17 cellular contexts compared by ENCODE assay signal in genomic region chr11:122632178-122632824, GRCh38. TPM values are rescaled to one million over a fixed set of nuclear protein-coding genes. Genes with fewer than 3 reads are reported as not detected.
A peak's percentile ranks its signal among the peaks of the same experiment; 100 is the strongest.
DNase-seq lines count a peak whose midpoint lies in the region; ATAC-seq and TF ChIP-seq lines count a peak whose summit lies in the region.
"Had no signal": no experiment of that assay in that cellular context is flagged by ENCODE, and none has a peak within 500 bp of the region (broad histone marks: within the 10 kb centered on the region; RNA-seq: fewer than 3 reads in every experiment).

No MANE protein-coding gene starts in this region.

- no peaks in the 10 kb centered on the region for H3K9me3 ChIP-seq in BLaER1 treated with 17β-estradiol and CSF1 and Interleukin-3, amounts not matched to agents 10 nM and 100 nM (replicated peaks in 1 of 11)
- H3K9me3 ChIP-seq: adrenal gland, heart left ventricle had no signal

- no peaks in the 10 kb centered on the region for H3K27me3 Mint-ChIP-seq in activated naive CD8-positive, alpha-beta T cell treated with anti-CD3 and anti-CD28 coated beads for 36 hours
- H3K27me3 Mint-ChIP-seq: activated CD4-positive, alpha-beta T cell treated with anti-CD3 and anti-CD28 coated beads, Interleukin-2, amount 10 ng/mL, durations not matched to agents 7 days and 5 days had no signal

- H3K36me3 Mint-ChIP-seq in activated naive CD8-positive, alpha-beta T cell treated with anti-CD3 and anti-CD28 coated beads for 36 hours: no peaks in the 10 kb centered on the region
- H3K36me3 Mint-ChIP-seq: natural killer cell treated with Interleukin-12 subunit alpha and Interleukin-12 subunit beta and Interleukin-15 and Interleukin-18, amount 100 ng/mL, for 72 hours had no signal

- DNase-seq in HCEC 1CT: peak; percentile 45
- no peak for DNase-seq in activated naive CD8-positive, alpha-beta T cell treated with anti-CD3 and anti-CD28 coated beads for 36 hours
- DNase-seq in mesenteric fat pad (ENCODE audit: low spot score): peak; percentile 33
- no peak for DNase-seq in HEK293T (ENCODE audit: extremely low spot score)
- DNase-seq in kidney glomerular epithelial cell (lab: John Stamatoyannopoulos, UW): no peak
- DNase-seq in AG08396 (ENCODE audit: low spot score): no peak
- DNase-seq: activated CD4-positive, alpha-beta T cell treated with anti-CD3 and anti-CD28 coated beads, Interleukin-2, amount 10 ng/mL, durations not matched to agents 7 days and 5 days; cortex of kidney; heart left ventricle; posterior cingulate gyrus; WERI-Rb-1 had no signal

- no peak overlapping the region for H3K4me3 Mint-ChIP-seq in activated naive CD8-positive, alpha-beta T cell treated with anti-CD3 and anti-CD28 coated beads for 36 hours
- H3K4me3 Mint-ChIP-seq: activated CD4-positive, alpha-beta T cell treated with anti-CD3 and anti-CD28 coated beads, Interleukin-2, amount 10 ng/mL, durations not matched to agents 7 days and 5 days; natural killer cell treated with Interleukin-12 subunit alpha and Interleukin-12 subunit beta and Interleukin-15 and Interleukin-18, amount 100 ng/mL, for 72 hours had no signal

- no peak overlapping the region for H3K4me3 ChIP-seq in BLaER1 treated with 17β-estradiol and CSF1 and Interleukin-3, amounts not matched to agents 10 nM and 100 nM
- H3K4me3 ChIP-seq: adrenal gland, heart left ventricle, K562, SK-N-MC had no signal

- CTCF ChIA-PET in HEK293T (lab: Yijun Ruan, JAX): interaction anchor here (0.6 kb wide), 1 partner anchor 123 kb away, joined by 3 read pairs; no protein-coding TSS in a partner anchor

- H4K20me1 ChIP-seq in BLaER1 treated with 17β-estradiol and CSF1 and Interleukin-3, amounts not matched to agents 10 nM and 100 nM: no peaks in the 10 kb centered on the region

- peak overlapping the region; percentile 13 to 69 (median 52); a peak in 20 of 22 replicates for H3K4me2 ChIP-seq in BLaER1 treated with 17β-estradiol and CSF1 and Interleukin-3, amounts not matched to agents 10 nM and 100 nM

- no peaks in the 10 kb centered on the region for H3K36me3 ChIP-seq in BLaER1 treated with 17β-estradiol and CSF1 and Interleukin-3, amounts not matched to agents 10 nM and 100 nM
- H3K36me3 ChIP-seq: adrenal gland, heart left ventricle, WERI-Rb-1 had no signal

- no peaks in the 10 kb centered on the region for H3K27me3 ChIP-seq in BLaER1 treated with 17β-estradiol and CSF1 and Interleukin-3, amounts not matched to agents 10 nM and 100 nM

- POLR2A ChIA-PET in HEK293T (lab: Yijun Ruan, JAX): no interaction called here

- peaks cover 9% of the 10 kb centered on the region for H3K4me1 Mint-ChIP-seq in activated naive CD8-positive, alpha-beta T cell treated with anti-CD3 and anti-CD28 coated beads for 36 hours

- ATAC-seq in GM18909 (IDR thresholded peaks at IDR 0.05; ENCODE audit: poor library complexity, unreplicated experiment): no peak
- ATAC-seq: K562; natural killer cell treated with Interleukin-12 subunit alpha and Interleukin-12 subunit beta and Interleukin-15 and Interleukin-18, amount 100 ng/mL, for 72 hours had no signal

- peaks cover 24 to 60% (median 50%) of the 10 kb centered on the region in 10 experiments for H3K4me1 ChIP-seq in BLaER1 treated with 17β-estradiol and CSF1 and Interleukin-3, amounts not matched to agents 10 nM and 100 nM
- H3K4me1 ChIP-seq: adrenal gland had no signal

- H3K9ac ChIP-seq in BLaER1 treated with 17β-estradiol and CSF1 and Interleukin-3, amounts not matched to agents 10 nM and 100 nM: peak overlapping the region in 2 of 11 experiments; percentile 22 to 53; a peak in 1 of 22 replicates

- peak overlapping the region; percentile 34 for H3K27ac Mint-ChIP-seq in activated naive CD8-positive, alpha-beta T cell treated with anti-CD3 and anti-CD28 coated beads for 36 hours
- H3K27ac Mint-ChIP-seq: activated CD4-positive, alpha-beta T cell treated with anti-CD3 and anti-CD28 coated beads, Interleukin-2, amount 10 ng/mL, durations not matched to agents 7 days and 5 days; natural killer cell treated with Interleukin-12 subunit alpha and Interleukin-12 subunit beta and Interleukin-15 and Interleukin-18, amount 100 ng/mL, for 72 hours had no signal

- H3K9me3 Mint-ChIP-seq in activated naive CD8-positive, alpha-beta T cell treated with anti-CD3 and anti-CD28 coated beads for 36 hours: no peaks in the 10 kb centered on the region
- H3K9me3 Mint-ChIP-seq: activated CD4-positive, alpha-beta T cell treated with anti-CD3 and anti-CD28 coated beads, Interleukin-2, amount 10 ng/mL, durations not matched to agents 7 days and 5 days; natural killer cell treated with Interleukin-12 subunit alpha and Interleukin-12 subunit beta and Interleukin-15 and Interleukin-18, amount 100 ng/mL, for 72 hours had no signal

- H3K27ac ChIP-seq in BLaER1 treated with 17β-estradiol and CSF1 and Interleukin-3, amounts not matched to agents 10 nM and 100 nM: 0 out of 22 replicates have a peak overlapping the region, but pooled peaks of 2 of the 11 experiments have one; percentile 13 to 18
- H3K27ac ChIP-seq: adrenal gland, heart left ventricle, SK-N-MC, WERI-Rb-1 had no signal

TF ChIP-seq in HEK293T, 16 proteins besides CTCF, POLR2A, EP300 and RAD21:
- TF ChIP-seq FOXK2 (IDR thresholded peaks at IDR 0.05) (no peak), PKNOX1 (IDR thresholded peaks at IDR 0.05) (no peak), FOXM1 (IDR thresholded peaks at IDR 0.05; ENCODE audit: borderline replicate concordance) (no peak), SP1 (IDR thresholded peaks at IDR 0.05) (no peak), SUZ12 (IDR thresholded peaks at IDR 0.05) (no peak), TARDBP (IDR thresholded peaks at IDR 0.05) (no peak), ZNF384 (IDR thresholded peaks at IDR 0.05) (no peak), ELF4 (IDR thresholded peaks at IDR 0.05) (no peak), HDGF (IDR thresholded peaks at IDR 0.05; ENCODE audit: borderline replicate concordance) (no peak), ARNT (IDR thresholded peaks at IDR 0.05) (no peak), NFRKB (IDR thresholded peaks at IDR 0.05) (no peak), FOXA1 (IDR thresholded peaks at IDR 0.05) (no peak), LEF1 (IDR thresholded peaks at IDR 0.05; ENCODE audit: borderline replicate concordance) (no peak), BHLHE40 (IDR thresholded peaks at IDR 0.05; ENCODE audit: borderline replicate concordance) (no peak), CTBP1 (IDR thresholded peaks at IDR 0.05; ENCODE audit: borderline replicate concordance) (no peak), L3MBTL2 (conservative IDR thresholded peaks at IDR 0.05) (no peak)
TF ChIP-seq in HEK293T: peak in this region for 0.

RNA-seq across cellular contexts. Expression of gene UBASH3B, which starts 23.2 kb away (rescaled TPM):
- total RNA-seq in activated naive CD8-positive, alpha-beta T cell treated with anti-CD3 and anti-CD28 coated beads for 36 hours: 10 to 100 TPM; 28.2 to 30.6 TPM
- total RNA-seq in mesenteric fat pad: 51.3 TPM

Comparison
In these comparisons a context has a peak if more than half of its experiments do, and no peak if none do; other contexts are left out.
1. DNase-seq: peak in HCEC 1CT (single experiment) and mesenteric fat pad (single experiment); none in activated naive CD8-positive, alpha-beta T cell treated with anti-CD3 and anti-CD28 coated beads for 36 hours (single experiment), HEK293T (single experiment), kidney glomerular epithelial cell (single experiment) and AG08396 (single experiment).